In genomic region chr9:34179528-34180138, GRCh38 we compare ENCODE assay signal across 8 cellular contexts. TPM values are rescaled to one million over a fixed set of nuclear protein-coding genes. Genes with fewer than 3 reads are reported as not detected.
DNase-seq lines count a peak whose midpoint lies in the region; ATAC-seq and TF ChIP-seq lines count a peak whose summit lies in the region.

No MANE protein-coding gene starts in this region.

- peak overlapping the region; percentile 84 to 94 (median 90) for H3K9ac ChIP-seq in BLaER1 treated with 17β-estradiol and CSF1 and Interleukin-3, amounts not matched to agents 10 nM and 100 nM
- H3K9ac ChIP-seq in HCT116 (ENCODE audit: low read length) (peak overlapping the region; percentile 86), rectal smooth muscle tissue (ENCODE audit: low read length) (peak overlapping the region; percentile 95)

- H3K27ac Mint-ChIP-seq in activated CD4-positive, alpha-beta memory T cell treated with anti-CD3 and anti-CD28 coated beads, Interleukin-2, amount 10 ng/mL, durations not matched to agents 7 days and 5 days: peak overlapping the region; percentile 89

- peak; percentile 24; the same call in 1 of the 2 replicates for ATAC-seq in HCT116
- no peak for ATAC-seq in HG03280 (IDR thresholded peaks at IDR 0.05; ENCODE audit: unreplicated experiment)

- peak overlapping the region; percentile 76 to 95 (median 88) for H3K27ac ChIP-seq in BLaER1 treated with 17β-estradiol and CSF1 and Interleukin-3, amounts not matched to agents 10 nM and 100 nM
- H3K27ac ChIP-seq in HCT116 (ENCODE audit: low read depth, low read length): peak overlapping the region; percentile 62
- H3K27ac ChIP-seq in cardiac muscle cell: peak overlapping the region; percentile 98
- H3K27ac ChIP-seq in rectal smooth muscle tissue (ENCODE audit: low read depth, low read length): peak overlapping the region; percentile 92

- no peak for TF ChIP-seq CTCF in HCT116 (IDR thresholded peaks at IDR 0.05 in 2 of 3, conservative IDR thresholded peaks at IDR 0.05 in 1 of 3; ENCODE audit: borderline replicate concordance in 1 of 3, insufficient read depth in 1 of 3, low read depth in 2 of 3, low read length in 2 of 3)
- TF ChIP-seq CTCF in cardiac muscle cell (IDR thresholded peaks at IDR 0.05; ENCODE audit: low read depth, low read length): no peak

- H3K36me3 ChIP-seq in BLaER1 treated with 17β-estradiol and CSF1 and Interleukin-3, amounts not matched to agents 10 nM and 100 nM: peaks cover 0 to 38% (median 32%) of the 10 kb centered on the region in 11 experiments; a peak in 21 of 22 replicates
- H3K36me3 ChIP-seq in HCT116 (ENCODE audit: control insufficient read depth in 1 of 2, insufficient read depth in 2 of 2, low read length in 2 of 2) (0 out of 4 replicates have a peak, but pooled peaks cover 0 to 4% of the 10 kb centered on the region in 2 experiments), cardiac muscle cell (no peaks in the 10 kb centered on the region), rectal smooth muscle tissue (ENCODE audit: control insufficient read depth, insufficient read depth, low read length) (no peaks in the 10 kb centered on the region)

- TF ChIP-seq RAD21 in HCT116 (IDR thresholded peaks at IDR 0.05; ENCODE audit: low read depth): no peak

- TSS peak; percentile 80 for BruUV-seq in HCT116 (replicated peaks; lab: Mats Ljungman, UMichigan)

- RAD21 ChIA-PET in HCT116 (lab: Charles Lee; ENCODE audit: low non-redundant PET in 1 of 2, low total read pairs in 2 of 2, uncharacterized antibody in 2 of 2, unreplicated experiment in 2 of 2): no interaction called here

- peaks cover 0 to 47% (median 29%) of the 10 kb centered on the region in 11 experiments; a peak in 13 of 22 replicates for H4K20me1 ChIP-seq in BLaER1 treated with 17β-estradiol and CSF1 and Interleukin-3, amounts not matched to agents 10 nM and 100 nM
- H4K20me1 ChIP-seq in HCT116 (ENCODE audit: insufficient read depth): no peaks in the 10 kb centered on the region

- H3K9me3 Mint-ChIP-seq in activated CD4-positive, alpha-beta memory T cell treated with anti-CD3 and anti-CD28 coated beads, Interleukin-2, amount 10 ng/mL, durations not matched to agents 7 days and 5 days: no peaks in the 10 kb centered on the region

- no peaks in the 10 kb centered on the region for H3K27me3 Mint-ChIP-seq in activated CD4-positive, alpha-beta memory T cell treated with anti-CD3 and anti-CD28 coated beads, Interleukin-2, amount 10 ng/mL, durations not matched to agents 7 days and 5 days

- peaks cover 14% of the 10 kb centered on the region for H3K36me3 Mint-ChIP-seq in activated CD4-positive, alpha-beta memory T cell treated with anti-CD3 and anti-CD28 coated beads, Interleukin-2, amount 10 ng/mL, durations not matched to agents 7 days and 5 days (ENCODE audit: low read depth)

- peaks cover 59% of the 10 kb centered on the region for H3K79me2 ChIP-seq in HCT116 (ENCODE audit: insufficient read depth, low read length)

- H3K4me3 Mint-ChIP-seq in activated CD4-positive, alpha-beta memory T cell treated with anti-CD3 and anti-CD28 coated beads, Interleukin-2, amount 10 ng/mL, durations not matched to agents 7 days and 5 days: peak overlapping the region; percentile 94

- H3K27me3 ChIP-seq in BLaER1 treated with 17β-estradiol and CSF1 and Interleukin-3, amounts not matched to agents 10 nM and 100 nM: no peaks in the 10 kb centered on the region
- H3K27me3 ChIP-seq in HCT116 (ENCODE audit: insufficient read depth, low read length): no peaks in the 10 kb centered on the region
- H3K27me3 ChIP-seq in cardiac muscle cell: no peaks in the 10 kb centered on the region
- no peaks in the 10 kb centered on the region for H3K27me3 ChIP-seq in rectal smooth muscle tissue (ENCODE audit: control insufficient read depth, insufficient read depth, low read length)

- H3K4me1 ChIP-seq in BLaER1 treated with 17β-estradiol and CSF1 and Interleukin-3, amounts not matched to agents 10 nM and 100 nM: peaks cover 31 to 64% (median 35%) of the 10 kb centered on the region in 10 experiments
- H3K4me1 ChIP-seq in HCT116 (ENCODE audit: control insufficient read depth in 1 of 2, insufficient read depth in 2 of 2, low read length in 2 of 2): peaks cover 11 to 36% of the 10 kb centered on the region in 2 experiments
- peaks cover 12% of the 10 kb centered on the region for H3K4me1 ChIP-seq in cardiac muscle cell (ENCODE audit: low read depth)
- peaks cover 7% of the 10 kb centered on the region for H3K4me1 ChIP-seq in rectal smooth muscle tissue (ENCODE audit: control insufficient read depth, insufficient read depth, low read length)

- POLR2A ChIA-PET in HCT116 (lab: Charles Lee): interaction anchor here (1.3 to 1.8 kb wide), 3 partner anchors 10 to 24 kb away, joined by 5 to 14 read pairs (median 5); no protein-coding TSS in a partner anchor
- POLR2A ChIA-PET in activated CD4-positive, alpha-beta memory T cell treated with anti-CD3 and anti-CD28 coated beads, Interleukin-2, amount 10 ng/mL, durations not matched to agents 7 days and 5 days (lab: Charles Lee): interaction anchor here (0.6 to 2.9 kb wide), 11 partner anchors 10 to 889 kb away, joined by 3 to 26 read pairs (median 8); partner anchors contain the start of genes DCAF12, NFX1 and UBAP2

- H3K4me1 Mint-ChIP-seq in activated CD4-positive, alpha-beta memory T cell treated with anti-CD3 and anti-CD28 coated beads, Interleukin-2, amount 10 ng/mL, durations not matched to agents 7 days and 5 days: peaks cover 22% of the 10 kb centered on the region

- CTCF ChIA-PET in HCT116 (lab: Charles Lee): interaction anchor here (0.6 kb wide), 1 partner anchor 24 kb away, joined by 3 read pairs; no protein-coding TSS in a partner anchor
- CTCF ChIA-PET in activated CD4-positive, alpha-beta memory T cell treated with anti-CD3 and anti-CD28 coated beads, Interleukin-2, amount 10 ng/mL, durations not matched to agents 7 days and 5 days (lab: Charles Lee): interaction anchor here (1.1 to 2.3 kb wide), 5 partner anchors 9 to 73 kb away, joined by 3 to 11 read pairs (median 5); no protein-coding TSS in a partner anchor

- DNase-seq in HCT116 (ENCODE audit: low read depth, low spot score) (no peak), cardiac muscle cell (ENCODE audit: low read depth in 1 of 2, low spot score in 1 of 2) (peak in 1 of 2 donors; percentile 76), NCI-H2029 (lab: John Stamatoyannopoulos, UW) (no peak), HUDEP-2 (lab: John Stamatoyannopoulos, UW; ENCODE audit: unreplicated experiment in 76 of 76) (no peak)
- no peak for DNase-seq in activated CD4-positive, alpha-beta memory T cell treated with anti-CD3 and anti-CD28 coated beads, Interleukin-2, amount 10 ng/mL, durations not matched to agents 7 days and 5 days

- intact Hi-C loops in HCT116 (cut with micrococcal nuclease): loop anchor here (2.0 to 5.0 kb wide), 2 partner anchors 53 to 198 kb away; partner anchors contain the start of genes DCAF12 and MYORG

- H3K9me2 ChIP-seq in HCT116 (ENCODE audit: insufficient read depth): no peaks in the 10 kb centered on the region

- no peak overlapping the region for H2AFZ ChIP-seq in HCT116 (ENCODE audit: low read depth, low read length, poor library complexity, severe bottlenecking)

- TF ChIP-seq POLR2A in HCT116 (IDR thresholded peaks at IDR 0.05; ENCODE audit: borderline replicate concordance, extremely low read depth, insufficient read depth, insufficient read length): no peak

- peak overlapping the region; percentile 70 to 100 (median 87) for H3K4me3 ChIP-seq in BLaER1 treated with 17β-estradiol and CSF1 and Interleukin-3, amounts not matched to agents 10 nM and 100 nM
- H3K4me3 ChIP-seq in HCT116 (replicated peaks in 1 of 2; ENCODE audit: low read depth in 1 of 2, low read length in 2 of 2) (peak overlapping the region; percentile 79 to 98), cardiac muscle cell (peak overlapping the region; percentile 70), rectal smooth muscle tissue (ENCODE audit: low read length) (peak overlapping the region; percentile 96)

- H3K9me3 ChIP-seq in BLaER1 treated with 17β-estradiol and CSF1 and Interleukin-3, amounts not matched to agents 10 nM and 100 nM (replicated peaks in 1 of 11): peaks cover 0 to 6% (median 0%) of the 10 kb centered on the region in 11 experiments; a peak in 1 of 22 replicates
- H3K9me3 ChIP-seq in HCT116 (ENCODE audit: control insufficient read depth in 1 of 2, insufficient read depth in 1 of 2, low read depth in 1 of 2, low read length in 2 of 2): no peaks in the 10 kb centered on the region
- H3K9me3 ChIP-seq in cardiac muscle cell (ENCODE audit: low read depth): no peaks in the 10 kb centered on the region

- H3K4me2 ChIP-seq in BLaER1 treated with 17β-estradiol and CSF1 and Interleukin-3, amounts not matched to agents 10 nM and 100 nM: peak overlapping the region; percentile 81 to 95 (median 89)
- H3K4me2 ChIP-seq in HCT116 (ENCODE audit: low read length): peak overlapping the region; percentile 92

TF ChIP-seq in HCT116, 20 proteins besides CTCF, POLR2A, EP300 and RAD21:
- TF ChIP-seq JUND (IDR thresholded peaks at IDR 0.05) (no peak), CEBPB (IDR thresholded peaks at IDR 0.05; ENCODE audit: low read depth) (peak; percentile 74)

RNA-seq across cellular contexts. Expression of gene UBAP1, which starts 0.8 kb away (rescaled TPM):
- 30.8 TPM for total RNA-seq in HCT116 (2021; ENCODE audit: unreplicated experiment)
- 33.5 and 34.9 TPM in 2 replicates for polyA plus RNA-seq in HCT116 (2012)
- 10 to 100 TPM; 35.6 to 39.1 TPM for total RNA-seq in activated CD4-positive, alpha-beta memory T cell treated with anti-CD3 and anti-CD28 coated beads, Interleukin-2, amount 10 ng/mL, durations not matched to agents 7 days and 5 days
- 23.5 and 28.6 TPM in 2 replicates for total RNA-seq in cardiac muscle cell
- polyA plus RNA-seq in cardiac muscle cell: 52.3 and 60.0 TPM in 2 replicates

RNA-seq across cellular contexts. Expression of gene DCAF12, which starts 53.1 kb away (rescaled TPM):
- 40.2 TPM for total RNA-seq in HCT116 (2021; ENCODE audit: unreplicated experiment)
- polyA plus RNA-seq in HCT116 (2012): 26.1 and 27.4 TPM in 2 replicates
- total RNA-seq in activated CD4-positive, alpha-beta memory T cell treated with anti-CD3 and anti-CD28 coated beads, Interleukin-2, amount 10 ng/mL, durations not matched to agents 7 days and 5 days: 10 to 100 TPM; 44.1 to 46.9 TPM
- total RNA-seq in cardiac muscle cell: 29.7 and 31.7 TPM in 2 replicates
- 27.1 and 36.0 TPM in 2 replicates for polyA plus RNA-seq in cardiac muscle cell
